Comparison of ENCODE assay signal across 8 cellular contexts in the genomic region with DNA sequence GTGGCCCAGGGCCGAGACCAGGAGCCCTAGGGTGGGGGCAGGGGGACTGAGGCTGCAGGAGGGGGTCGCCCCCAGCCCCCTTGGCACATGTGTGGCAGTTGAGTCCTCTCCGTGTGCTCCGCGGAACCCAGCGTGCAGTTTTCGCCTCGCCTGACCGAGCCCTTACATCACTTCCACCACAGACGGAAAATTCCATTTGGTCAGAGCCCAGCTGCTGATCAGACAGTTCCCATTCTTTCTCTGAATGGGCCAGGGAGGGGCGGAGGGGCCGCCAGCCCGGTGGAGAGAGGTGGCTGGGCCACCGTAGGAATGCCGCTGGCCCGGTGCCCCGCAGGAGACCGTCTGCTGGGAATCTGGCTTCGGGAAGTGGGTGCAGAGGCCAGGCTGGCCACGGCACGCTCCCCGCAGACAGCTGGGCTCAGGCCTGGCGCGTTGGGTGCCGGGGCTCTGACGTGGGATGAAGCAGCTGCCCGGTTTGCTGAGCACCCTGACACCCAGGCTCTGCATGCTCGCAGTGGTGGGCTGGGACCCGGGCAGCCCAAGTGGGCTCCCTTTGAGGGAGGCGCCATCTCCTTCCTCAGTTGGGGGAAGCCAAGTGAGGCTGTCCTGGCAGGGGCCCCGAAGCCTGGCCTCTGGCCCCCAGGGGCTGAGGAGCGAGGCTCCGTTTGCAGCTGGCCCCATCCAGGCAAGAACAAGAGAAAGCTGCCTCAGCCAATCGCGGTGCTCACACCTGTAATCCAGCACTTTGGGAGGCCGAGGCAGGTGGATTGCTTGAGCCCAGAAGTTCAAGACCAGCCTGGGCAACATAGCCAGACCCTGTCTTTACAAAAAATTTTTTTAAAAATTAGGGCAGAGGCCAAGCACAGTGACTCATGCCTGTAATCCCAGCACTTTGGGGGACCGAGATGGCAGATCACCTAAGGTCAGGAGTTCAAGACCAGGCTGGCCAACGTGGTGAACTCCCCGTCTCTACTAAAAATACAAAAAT. TPM values are rescaled to one million over a fixed set of nuclear protein-coding genes. Genes with fewer than 3 reads are reported as not detected.
DNase-seq lines count a peak whose midpoint lies in the region; ATAC-seq and TF ChIP-seq lines count a peak whose summit lies in the region.

No MANE protein-coding gene starts in this region.

- CTCF ChIA-PET in activated CD8-positive, alpha-beta memory T cell treated with anti-CD3 and anti-CD28 coated beads, Interleukin-2, amount 10 ng/mL, durations not matched to agents 7 days and 5 days (lab: Charles Lee) = interaction anchor here (1.0 to 5.1 kb wide), 4 partner anchors 9 to 68 kb away, joined by 3 to 50 read pairs (median 8); a partner anchor contains a TSS
- CTCF ChIA-PET in CD8-positive, alpha-beta T cell (lab: Charles Lee) = no interaction called here

- H3K9ac ChIP-seq in iPS-18a (ENCODE audit: low read length) = peak overlapping the region; percentile 51

- peak; percentile 53 for ATAC-seq in GM18511 (IDR thresholded peaks at IDR 0.05; ENCODE audit: unreplicated experiment)
- peak; percentile 80 for ATAC-seq in sciatic nerve
- no peak for ATAC-seq in activated CD8-positive, alpha-beta memory T cell treated with anti-CD3 and anti-CD28 coated beads, Interleukin-2, amount 10 ng/mL, durations not matched to agents 7 days and 5 days
- ATAC-seq in HG02623 (IDR thresholded peaks at IDR 0.05; ENCODE audit: unreplicated experiment) = no peak
- no peak for ATAC-seq in CD8-positive, alpha-beta T cell

- peak overlapping the region; percentile 40 for H3K27ac ChIP-seq in iPS-18a (ENCODE audit: low read length)
- H3K27ac ChIP-seq in CD8-positive, alpha-beta T cell (ENCODE audit: low read depth, low read length) = no peak overlapping the region

- H3K27ac Mint-ChIP-seq in activated CD8-positive, alpha-beta memory T cell treated with anti-CD3 and anti-CD28 coated beads, Interleukin-2, amount 10 ng/mL, durations not matched to agents 7 days and 5 days = no peak overlapping the region
- H3K27ac Mint-ChIP-seq in CD8-positive, alpha-beta T cell = no peak overlapping the region

- POLR2A ChIA-PET in CD8-positive, alpha-beta T cell (lab: Charles Lee) = no interaction called here

- in situ Hi-C loops in KBM-7 (cut with MboI; ENCODE audit: low pct_unique_long_range_greater_than_20kb, low sequenced_read_pairs) = no loop called here

- H3K36me3 ChIP-seq in iPS-18a (ENCODE audit: control insufficient read depth, low read depth, low read length) = no peaks in the 10 kb centered on the region
- no peaks in the 10 kb centered on the region for H3K36me3 ChIP-seq in CD8-positive, alpha-beta T cell (ENCODE audit: insufficient read depth, low read length)

- H3K4me1 ChIP-seq in iPS-18a (ENCODE audit: control insufficient read depth, low read depth, low read length) = peaks cover 25% of the 10 kb centered on the region
- peaks cover 27% of the 10 kb centered on the region for H3K4me1 ChIP-seq in CD8-positive, alpha-beta T cell (ENCODE audit: insufficient read depth, low read length)

- no peaks in the 10 kb centered on the region for H3K9me3 Mint-ChIP-seq in activated CD8-positive, alpha-beta memory T cell treated with anti-CD3 and anti-CD28 coated beads, Interleukin-2, amount 10 ng/mL, durations not matched to agents 7 days and 5 days (ENCODE audit: low read depth)
- H3K9me3 Mint-ChIP-seq in CD8-positive, alpha-beta T cell = no peaks in the 10 kb centered on the region

- H3K27me3 Mint-ChIP-seq in activated CD8-positive, alpha-beta memory T cell treated with anti-CD3 and anti-CD28 coated beads, Interleukin-2, amount 10 ng/mL, durations not matched to agents 7 days and 5 days = no peaks in the 10 kb centered on the region
- no peaks in the 10 kb centered on the region for H3K27me3 Mint-ChIP-seq in CD8-positive, alpha-beta T cell (ENCODE audit: low read depth)

- intact Hi-C loops in sciatic nerve (cut with DNase I) = no loop called here
- intact Hi-C loops in CD8-positive, alpha-beta T cell (cut with DNase I, micrococcal nuclease) = no loop called here

- H3K27me3 ChIP-seq in iPS-18a (ENCODE audit: control insufficient read depth, insufficient read depth, low read length) = no peaks in the 10 kb centered on the region
- H3K27me3 ChIP-seq in CD8-positive, alpha-beta T cell (ENCODE audit: insufficient read depth, low read length) = no peaks in the 10 kb centered on the region

- H3K4me3 ChIP-seq in iPS-18a (ENCODE audit: low read length) = no peak overlapping the region
- H3K4me3 ChIP-seq in CD8-positive, alpha-beta T cell (ENCODE audit: low read depth, low read length) = no peak overlapping the region

- peaks cover 21% of the 10 kb centered on the region for H3K4me1 Mint-ChIP-seq in activated CD8-positive, alpha-beta memory T cell treated with anti-CD3 and anti-CD28 coated beads, Interleukin-2, amount 10 ng/mL, durations not matched to agents 7 days and 5 days
- peaks cover 23% of the 10 kb centered on the region for H3K4me1 Mint-ChIP-seq in CD8-positive, alpha-beta T cell (ENCODE audit: low read depth)

- H3K9me3 ChIP-seq in iPS-18a (ENCODE audit: control insufficient read depth, low read depth, low read length) = no peaks in the 10 kb centered on the region
- H3K9me3 ChIP-seq in CD8-positive, alpha-beta T cell (ENCODE audit: low read length) = no peaks in the 10 kb centered on the region

- H3K4me3 Mint-ChIP-seq in activated CD8-positive, alpha-beta memory T cell treated with anti-CD3 and anti-CD28 coated beads, Interleukin-2, amount 10 ng/mL, durations not matched to agents 7 days and 5 days = no peak overlapping the region
- no peak overlapping the region for H3K4me3 Mint-ChIP-seq in CD8-positive, alpha-beta T cell

- DNase-seq in KBM-7 (peak; percentile 80), brain pericyte (ENCODE audit: low read depth, low spot score) (peak; percentile 80), sciatic nerve (ENCODE audit: low spot score) (peak; percentile 88)
- DNase-seq in activated CD8-positive, alpha-beta memory T cell treated with anti-CD3 and anti-CD28 coated beads, Interleukin-2, amount 10 ng/mL, durations not matched to agents 7 days and 5 days = no peak
- no peak for DNase-seq in CD8-positive, alpha-beta T cell

- no peaks in the 10 kb centered on the region for H3K36me3 Mint-ChIP-seq in activated CD8-positive, alpha-beta memory T cell treated with anti-CD3 and anti-CD28 coated beads, Interleukin-2, amount 10 ng/mL, durations not matched to agents 7 days and 5 days
- no peaks in the 10 kb centered on the region for H3K36me3 Mint-ChIP-seq in CD8-positive, alpha-beta T cell

- TF ChIP-seq CTCF in CD8-positive, alpha-beta T cell (IDR thresholded peaks at IDR 0.05) = no peak

RNA-seq across cellular contexts. Expression of a gene that starts 9.9 kb away (rescaled TPM):
- total RNA-seq in sciatic nerve = 38.6 TPM
- total RNA-seq in activated CD8-positive, alpha-beta memory T cell treated with anti-CD3 and anti-CD28 coated beads, Interleukin-2, amount 10 ng/mL, durations not matched to agents 7 days and 5 days = 10 to 100 TPM; 19.9 to 31.7 TPM
- total RNA-seq in CD8-positive, alpha-beta T cell = 10 to 100 TPM in 1 of 2 experiments, 1 to 10 TPM in 1; 8.4 to 10.1 TPM

RNA-seq across cellular contexts. Expression of a gene that starts 46.3 kb away (rescaled TPM):
- 0.31 TPM for total RNA-seq in sciatic nerve
- under 1 TPM; 0.29 to 0.40 TPM for total RNA-seq in activated CD8-positive, alpha-beta memory T cell treated with anti-CD3 and anti-CD28 coated beads, Interleukin-2, amount 10 ng/mL, durations not matched to agents 7 days and 5 days
- under 1 TPM; 0.47 to 0.54 TPM for total RNA-seq in CD8-positive, alpha-beta T cell

Comparison
In these comparisons a context has a peak if more than half of its experiments do, and no peak if none do; other contexts are left out.
1. ATAC-seq: peak in GM18511 (single experiment) and sciatic nerve (single experiment); none in activated CD8-positive, alpha-beta memory T cell treated with anti-CD3 and anti-CD28 coated beads, Interleukin-2, amount 10 ng/mL, durations not matched to agents 7 days and 5 days (single experiment), HG02623 (single experiment) and CD8-positive, alpha-beta T cell (single experiment).
2. DNase-seq: peak in KBM-7 (single experiment), brain pericyte (single experiment) and sciatic nerve (single experiment); none in activated CD8-positive, alpha-beta memory T cell treated with anti-CD3 and anti-CD28 coated beads, Interleukin-2, amount 10 ng/mL, durations not matched to agents 7 days and 5 days (single experiment) and CD8-positive, alpha-beta T cell (0 of 7).